Comparison of ENCODE assay signal across 1 cellular context in genomic region chr12:108618079-108618952, GRCh38.
TF ChIP-seq lines count a peak whose summit lies in the region.

No MANE protein-coding gene starts in this region.

TF ChIP-seq in GM23338, 12 proteins besides CTCF, POLR2A, EP300 and RAD21 (continued from another document):
- TF ChIP-seq, protein P1, sequence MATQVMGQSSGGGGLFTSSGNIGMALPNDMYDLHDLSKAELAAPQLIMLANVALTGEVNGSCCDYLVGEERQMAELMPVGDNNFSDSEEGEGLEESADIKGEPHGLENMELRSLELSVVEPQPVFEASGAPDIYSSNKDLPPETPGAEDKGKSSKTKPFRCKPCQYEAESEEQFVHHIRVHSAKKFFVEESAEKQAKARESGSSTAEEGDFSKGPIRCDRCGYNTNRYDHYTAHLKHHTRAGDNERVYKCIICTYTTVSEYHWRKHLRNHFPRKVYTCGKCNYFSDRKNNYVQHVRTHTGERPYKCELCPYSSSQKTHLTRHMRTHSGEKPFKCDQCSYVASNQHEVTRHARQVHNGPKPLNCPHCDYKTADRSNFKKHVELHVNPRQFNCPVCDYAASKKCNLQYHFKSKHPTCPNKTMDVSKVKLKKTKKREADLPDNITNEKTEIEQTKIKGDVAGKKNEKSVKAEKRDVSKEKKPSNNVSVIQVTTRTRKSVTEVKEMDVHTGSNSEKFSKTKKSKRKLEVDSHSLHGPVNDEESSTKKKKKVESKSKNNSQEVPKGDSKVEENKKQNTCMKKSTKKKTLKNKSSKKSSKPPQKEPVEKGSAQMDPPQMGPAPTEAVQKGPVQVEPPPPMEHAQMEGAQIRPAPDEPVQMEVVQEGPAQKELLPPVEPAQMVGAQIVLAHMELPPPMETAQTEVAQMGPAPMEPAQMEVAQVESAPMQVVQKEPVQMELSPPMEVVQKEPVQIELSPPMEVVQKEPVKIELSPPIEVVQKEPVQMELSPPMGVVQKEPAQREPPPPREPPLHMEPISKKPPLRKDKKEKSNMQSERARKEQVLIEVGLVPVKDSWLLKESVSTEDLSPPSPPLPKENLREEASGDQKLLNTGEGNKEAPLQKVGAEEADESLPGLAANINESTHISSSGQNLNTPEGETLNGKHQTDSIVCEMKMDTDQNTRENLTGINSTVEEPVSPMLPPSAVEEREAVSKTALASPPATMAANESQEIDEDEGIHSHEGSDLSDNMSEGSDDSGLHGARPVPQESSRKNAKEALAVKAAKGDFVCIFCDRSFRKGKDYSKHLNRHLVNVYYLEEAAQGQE (IDR thresholded peaks at IDR 0.05; ENCODE audit: unreplicated experiment), result no peak
- TF ChIP-seq NANOG (IDR thresholded peaks at IDR 0.05; ENCODE audit: borderline replicate concordance) (no peak), POLR2AphosphoS5 (IDR thresholded peaks at IDR 0.05; ENCODE audit: low read depth) (no peak), JUNB (IDR thresholded peaks at IDR 0.05; ENCODE audit: unreplicated experiment) (no peak), ZNF331 (CRISPR knock-in tag; IDR thresholded peaks at IDR 0.05; ENCODE audit: low read depth) (no peak), EZH2phosphoT487 (IDR thresholded peaks at IDR 0.05; ENCODE audit: unreplicated experiment) (no peak)
- TF ChIP-seq, protein P2, sequence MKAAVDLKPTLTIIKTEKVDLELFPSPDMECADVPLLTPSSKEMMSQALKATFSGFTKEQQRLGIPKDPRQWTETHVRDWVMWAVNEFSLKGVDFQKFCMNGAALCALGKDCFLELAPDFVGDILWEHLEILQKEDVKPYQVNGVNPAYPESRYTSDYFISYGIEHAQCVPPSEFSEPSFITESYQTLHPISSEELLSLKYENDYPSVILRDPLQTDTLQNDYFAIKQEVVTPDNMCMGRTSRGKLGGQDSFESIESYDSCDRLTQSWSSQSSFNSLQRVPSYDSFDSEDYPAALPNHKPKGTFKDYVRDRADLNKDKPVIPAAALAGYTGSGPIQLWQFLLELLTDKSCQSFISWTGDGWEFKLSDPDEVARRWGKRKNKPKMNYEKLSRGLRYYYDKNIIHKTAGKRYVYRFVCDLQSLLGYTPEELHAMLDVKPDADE (IDR thresholded peaks at IDR 0.05), result no peak
